ENCODE assay signal across 8 cellular contexts in genomic region chr2:232632904-232633412, GRCh38. TPM values are rescaled to one million over a fixed set of nuclear protein-coding genes. Genes with fewer than 3 reads are reported as not detected.
DNase-seq lines count a peak whose midpoint lies in the region; ATAC-seq and TF ChIP-seq lines count a peak whose summit lies in the region.

No MANE protein-coding gene starts in this region.

- no peaks in the 10 kb centered on the region for H3K9me2 ChIP-seq in hepatocyte (replicated peaks; ENCODE audit: insufficient read depth)

- H3K79me2 ChIP-seq in hepatocyte = no peaks in the 10 kb centered on the region

- H3K27ac ChIP-seq in hepatocyte = peak overlapping the region; percentile 23

- H3K4me1 ChIP-seq in hepatocyte (ENCODE audit: insufficient read depth) = peaks cover 4% of the 10 kb centered on the region

- H3K27me3 Mint-ChIP-seq in activated CD4-positive, alpha-beta T cell treated with anti-CD3 and anti-CD28 coated beads for 36 hours = peaks cover 35% of the 10 kb centered on the region
- peaks cover 51% of the 10 kb centered on the region for H3K27me3 Mint-ChIP-seq in activated naive CD8-positive, alpha-beta T cell treated with anti-CD3 and anti-CD28 coated beads, Interleukin-2, amount 10 ng/mL, durations not matched to agents 7 days and 5 days

- no peaks in the 10 kb centered on the region for H4K20me1 ChIP-seq in hepatocyte (ENCODE audit: insufficient read depth, poor library complexity, severe bottlenecking)

- POLR2A ChIA-PET in activated CD4-positive, alpha-beta T cell treated with anti-CD3 and anti-CD28 coated beads for 36 hours (lab: Charles Lee) = no interaction called here
- POLR2A ChIA-PET in activated naive CD8-positive, alpha-beta T cell treated with anti-CD3 and anti-CD28 coated beads, Interleukin-2, amount 10 ng/mL, durations not matched to agents 7 days and 5 days (lab: Charles Lee) = interaction anchor here (1.5 kb wide), 1 partner anchor 28 kb away, joined by 4 read pairs; no protein-coding TSS in a partner anchor

- H3K9me3 ChIP-seq in hepatocyte (ENCODE audit: low read depth) = no peaks in the 10 kb centered on the region

- no peaks in the 10 kb centered on the region for H3K9me3 Mint-ChIP-seq in activated CD4-positive, alpha-beta T cell treated with anti-CD3 and anti-CD28 coated beads for 36 hours (ENCODE audit: low read depth)
- H3K9me3 Mint-ChIP-seq in activated naive CD8-positive, alpha-beta T cell treated with anti-CD3 and anti-CD28 coated beads, Interleukin-2, amount 10 ng/mL, durations not matched to agents 7 days and 5 days = no peaks in the 10 kb centered on the region

- H3K4me3 Mint-ChIP-seq in activated CD4-positive, alpha-beta T cell treated with anti-CD3 and anti-CD28 coated beads for 36 hours = peak overlapping the region; percentile 2
- H3K4me3 Mint-ChIP-seq in activated naive CD8-positive, alpha-beta T cell treated with anti-CD3 and anti-CD28 coated beads, Interleukin-2, amount 10 ng/mL, durations not matched to agents 7 days and 5 days = peak overlapping the region; percentile 65

- no peak for ATAC-seq in activated CD4-positive, alpha-beta T cell treated with anti-CD3 and anti-CD28 coated beads for 36 hours
- ATAC-seq in activated naive CD8-positive, alpha-beta T cell treated with anti-CD3 and anti-CD28 coated beads, Interleukin-2, amount 10 ng/mL, durations not matched to agents 7 days and 5 days (ENCODE audit: low read depth) = peak; percentile 8
- ATAC-seq in GM21717 (IDR thresholded peaks at IDR 0.05; ENCODE audit: unreplicated experiment) (no peak), HG03175 (IDR thresholded peaks at IDR 0.05; ENCODE audit: unreplicated experiment) (no peak)

- no peaks in the 10 kb centered on the region for H3K36me3 Mint-ChIP-seq in activated CD4-positive, alpha-beta T cell treated with anti-CD3 and anti-CD28 coated beads for 36 hours (ENCODE audit: low read depth)
- no peaks in the 10 kb centered on the region for H3K36me3 Mint-ChIP-seq in activated naive CD8-positive, alpha-beta T cell treated with anti-CD3 and anti-CD28 coated beads, Interleukin-2, amount 10 ng/mL, durations not matched to agents 7 days and 5 days

- intact Hi-C loops in activated CD4-positive, alpha-beta T cell treated with anti-CD3 and anti-CD28 coated beads for 36 hours (cut with DNase I, micrococcal nuclease) = no loop called here

- H3K27ac Mint-ChIP-seq in activated CD4-positive, alpha-beta T cell treated with anti-CD3 and anti-CD28 coated beads for 36 hours = no peak overlapping the region
- H3K27ac Mint-ChIP-seq in activated naive CD8-positive, alpha-beta T cell treated with anti-CD3 and anti-CD28 coated beads, Interleukin-2, amount 10 ng/mL, durations not matched to agents 7 days and 5 days = no peak overlapping the region

- CTCF ChIA-PET in activated CD4-positive, alpha-beta T cell treated with anti-CD3 and anti-CD28 coated beads for 36 hours (lab: Charles Lee) = interaction anchor here (0.6 to 1.0 kb wide), 4 partner anchors 21 to 339 kb away, joined by 3 to 4 read pairs (median 3); no protein-coding TSS in a partner anchor

- 4% methylated on average over 24 of the region's 40 CpGs for WGBS in hepatocyte (ENCODE audit: low lambda C conversion rate, missing lambda C conversion rate)

- H3K4me3 ChIP-seq in hepatocyte = peak overlapping the region; percentile 51

- H3K4me1 Mint-ChIP-seq in activated CD4-positive, alpha-beta T cell treated with anti-CD3 and anti-CD28 coated beads for 36 hours = peaks cover 5% of the 10 kb centered on the region
- H3K4me1 Mint-ChIP-seq in activated naive CD8-positive, alpha-beta T cell treated with anti-CD3 and anti-CD28 coated beads, Interleukin-2, amount 10 ng/mL, durations not matched to agents 7 days and 5 days = peaks cover 3% of the 10 kb centered on the region

- H3K27me3 ChIP-seq in hepatocyte = peaks cover 25% of the 10 kb centered on the region

- DNase-seq in activated CD4-positive, alpha-beta T cell treated with anti-CD3 and anti-CD28 coated beads for 36 hours = no peak
- no peak for DNase-seq in activated CD4-positive, alpha-beta T cell treated with anti-CD3 and anti-CD28 coated beads, Interleukin-2, amount 50 U/mL, for 1 hour
- no peak for DNase-seq in activated naive CD8-positive, alpha-beta T cell treated with anti-CD3 and anti-CD28 coated beads, Interleukin-2, amount 10 ng/mL, durations not matched to agents 7 days and 5 days
- peak; percentile 46 for DNase-seq in hepatocyte (ENCODE audit: low spot score)
- DNase-seq in renal cortical epithelial cell (ENCODE audit: low read depth) = peak; percentile 57
- DNase-seq in cerebellar nuclear complex (lab: John Stamatoyannopoulos, UW) = no peak

- H3K36me3 ChIP-seq in hepatocyte (replicated peaks; ENCODE audit: insufficient read depth, low read depth) = no peaks in the 10 kb centered on the region

- H3K4me2 ChIP-seq in hepatocyte = peak overlapping the region; percentile 89

- H2AFZ ChIP-seq in hepatocyte = peak overlapping the region; percentile 69

- peak; percentile 17 for TF ChIP-seq CTCF in hepatocyte (IDR thresholded peaks at IDR 0.05; ENCODE audit: poor library complexity)

RNA-seq across cellular contexts. Expression of gene EFHD1, which starts 0.4 kb away (rescaled TPM):
- total RNA-seq in activated CD4-positive, alpha-beta T cell treated with anti-CD3 and anti-CD28 coated beads for 36 hours = under 1 TPM in 1 of 2 experiments, not detected in 1; 0.23 TPM
- 1 to 10 TPM; 7.6 to 8.8 TPM for total RNA-seq in activated naive CD8-positive, alpha-beta T cell treated with anti-CD3 and anti-CD28 coated beads, Interleukin-2, amount 10 ng/mL, durations not matched to agents 7 days and 5 days
- total RNA-seq in hepatocyte (3.0 and 4.2 TPM in 2 replicates), renal cortical epithelial cell (7.5 and 26.9 TPM in 2 replicates)
- 6.7 and 13.4 TPM in 2 replicates for polyA plus RNA-seq in hepatocyte

Comparison
In these comparisons a context has a peak if more than half of its experiments do, and no peak if none do; other contexts are left out.
1. DNase-seq: peak in hepatocyte (single experiment) and renal cortical epithelial cell (single experiment); none in activated CD4-positive, alpha-beta T cell treated with anti-CD3 and anti-CD28 coated beads for 36 hours (single experiment), activated CD4-positive, alpha-beta T cell treated with anti-CD3 and anti-CD28 coated beads, Interleukin-2, amount 50 U/mL, for 1 hour (single experiment), activated naive CD8-positive, alpha-beta T cell treated with anti-CD3 and anti-CD28 coated beads, Interleukin-2, amount 10 ng/mL, durations not matched to agents 7 days and 5 days (single experiment) and cerebellar nuclear complex (0 of 2).